Comparison of ENCODE assay signal across 20 cellular contexts in the genomic region with DNA sequence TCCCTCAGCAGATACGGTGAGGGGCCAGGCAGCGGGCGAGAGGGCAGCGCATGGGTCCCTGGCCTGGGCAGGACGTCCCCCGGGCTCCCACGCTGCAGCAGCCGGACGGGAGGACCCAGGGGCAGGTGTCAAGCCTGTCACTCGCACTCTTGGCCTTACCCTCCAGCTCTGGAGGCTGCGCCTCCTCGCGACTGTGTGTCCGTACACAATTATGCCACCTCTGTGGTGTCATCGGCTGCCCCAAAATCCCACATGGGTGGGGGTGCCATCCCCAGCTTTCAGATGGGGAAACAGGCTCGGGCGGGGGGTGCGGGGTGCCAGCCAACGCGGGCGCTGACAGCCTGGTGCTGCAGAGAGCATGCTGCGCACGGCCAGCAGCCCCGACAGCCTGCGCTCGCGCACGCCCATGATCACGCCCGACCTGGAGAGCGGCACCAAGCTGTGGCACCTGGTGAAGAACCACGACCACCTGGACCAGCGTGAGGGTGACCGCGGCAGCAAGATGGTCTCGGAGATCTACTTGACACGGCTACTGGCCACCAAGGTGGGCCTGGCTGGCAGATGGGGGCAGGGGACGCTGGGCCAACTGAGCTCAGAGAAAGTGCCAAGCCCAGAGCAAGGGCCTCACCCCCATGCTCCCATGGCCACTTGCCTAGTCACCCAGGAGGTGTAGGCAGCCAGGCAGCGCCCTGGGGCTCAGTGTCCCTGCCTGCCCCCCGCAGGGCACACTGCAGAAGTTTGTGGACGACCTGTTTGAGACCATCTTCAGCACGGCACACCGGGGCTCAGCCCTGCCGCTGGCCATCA.
"Had no signal": no experiment of that assay in that cellular context is flagged by ENCODE, and none has a peak within 500 bp of the region (broad histone marks: within the 10 kb centered on the region; RNA-seq: fewer than 3 reads in every experiment).

No MANE protein-coding gene starts in this region.

- H3K9ac ChIP-seq: KMS-11 had no signal

- DNase-seq: Kasumi-1, MM.1S, NCI-H1092 treated with DMSO at 0.1 percent for 48 hours, NCI-H1436, NCI-H187, NCI-H2029, NCI-H2081 treated with DMSO at 0.1 percent for 48 hours, NCI-H2171, NCI-H226, NCI-H446, NCI-H510A, NCI-H524 treated with DMSO at 0.1 percent for 48 hours, NCI-H69, NCI-H774, RPMI8226, SHP77 treated with DMSO at 0.1 percent for 48 hours, SJCRH30 had no signal

- H3K27ac ChIP-seq: KMS-11, SJCRH30 had no signal

- H3K27me3 ChIP-seq: SJCRH30 had no signal

- ATAC-seq: SK-N-SH treated with all-trans-retinoic acid at 6 μM for 48 hours had no signal

- H3K4me3 ChIP-seq: SJCRH30 had no signal

- H3K4me2 ChIP-seq: KMS-11 had no signal

- H3K9me3 ChIP-seq: SJCRH30 had no signal

- FAIRE-seq: RCC 7860 had no signal

- H3K4me1 ChIP-seq: SJCRH30 had no signal
